ENCODE assay signal across 8 cellular contexts in genomic region chr7:64794171-64794844, GRCh38. TPM values are rescaled to one million over a fixed set of nuclear protein-coding genes. Genes with fewer than 3 reads are reported as not detected.
DNase-seq lines count a peak whose midpoint lies in the region; ATAC-seq, FAIRE-seq and TF ChIP-seq lines count a peak whose summit lies in the region.

Gene ZNF138, plus strand, starts transcription at chr7:64794428. Its CDS starts 141 bp downstream, at chr7:64794569.

- TF ChIP-seq CTCF in astrocyte of the cerebellum (IDR thresholded peaks at IDR 0.05; ENCODE audit: low read depth, low read length, missing control alignments): peak; percentile 4
- peak in 1 of 4 experiments; percentile 15 for TF ChIP-seq CTCF in uterus (IDR thresholded peaks at IDR 0.05)

- DNase-seq in GM18507 (ENCODE audit: extremely low spot score, insufficient read length, low read depth): peak; percentile 89
- peak; percentile 96 for DNase-seq in NCI-H1930 (lab: John Stamatoyannopoulos, UW)
- peak; percentile 85 for DNase-seq in T-helper 22 cell (ENCODE audit: low read depth)
- DNase-seq in astrocyte of the cerebellum (ENCODE audit: low read depth): peak; percentile 91
- peak; percentile 98 for DNase-seq in hepatic stellate cell (ENCODE audit: low spot score)
- peak; percentile 97 for DNase-seq in putamen (ENCODE audit: low spot score)
- DNase-seq in uterus: peak; percentile 95 to 96

- ATAC-seq in HG02973 (IDR thresholded peaks at IDR 0.05; ENCODE audit: unreplicated experiment): peak; percentile 100

- H3K27ac ChIP-seq in uterus: peak within 1 kb of the TSS; percentile 65 to 81

- no peaks in the 10 kb centered on the region for H3K27me3 ChIP-seq in uterus

- no peaks in the 10 kb centered on the region for H3K4me1 ChIP-seq in uterus

- intact Hi-C loops in uterus (cut with DNase I; ENCODE audit: low total_unique reads): no loop called here

- no peaks in the 10 kb centered on the region for H3K9me3 ChIP-seq in uterus

- in situ Hi-C loops in astrocyte of the cerebellum (cut with HindIII; ENCODE audit: low sequenced_read_pairs): no loop called here

- TF ChIP-seq POLR2A in uterus (IDR thresholded peaks at IDR 0.05): peak; percentile 26 to 61

- peak; percentile 96 for FAIRE-seq in GM18507 (lab: Jason Lieb, UNC)

- H3K4me3 ChIP-seq in astrocyte of the cerebellum (ENCODE audit: low read depth, low read length): peak within 1 kb of the TSS; percentile 64
- peak within 1 kb of the TSS; percentile 55 to 77 for H3K4me3 ChIP-seq in uterus

- no peaks in the 10 kb centered on the region for H3K36me3 ChIP-seq in uterus

RNA-seq across cellular contexts. Expression of gene ZNF138, which starts in this region (rescaled TPM):
- 10 to 100 TPM; 13.5 to 27.7 (median 15.2) TPM for total RNA-seq in uterus

Comparison
In these comparisons a context has a peak if more than half of its experiments do, and no peak if none do; other contexts are left out.
1. Peak in every context shown above with its lines: DNase-seq, ATAC-seq, H3K4me3 ChIP-seq and H3K27ac ChIP-seq.